33 cellular contexts compared by ENCODE assay signal in genomic region chr3:36493051-36493450, GRCh38.
"Had no signal": no experiment of that assay in that cellular context is flagged by ENCODE, and none has a peak within 500 bp of the region (broad histone marks: within the 10 kb centered on the region; RNA-seq: fewer than 3 reads in every experiment).

No MANE protein-coding gene starts in this region.

- H3K27me3 ChIP-seq: esophagus muscularis mucosa, heart right ventricle, right lobe of liver, suprapubic skin, transverse colon, upper lobe of right lung, vagina had no signal

- H3K36me3 ChIP-seq: esophagus muscularis mucosa, heart right ventricle, prostate gland, right lobe of liver, suprapubic skin, transverse colon, upper lobe of right lung, vagina had no signal

- H3K4me3 ChIP-seq: coronary artery, dorsolateral prefrontal cortex, esophagus muscularis mucosa, heart right ventricle, lung, prostate gland, right lobe of liver, suprapubic skin, transverse colon, upper lobe of right lung, vagina had no signal

- H3K9me3 ChIP-seq: esophagus muscularis mucosa, heart right ventricle, prostate gland, right lobe of liver, suprapubic skin, transverse colon, upper lobe of right lung, vagina had no signal

- H3K4me1 ChIP-seq: prostate gland, right lobe of liver had no signal

- H3K27ac ChIP-seq: coronary artery, dorsolateral prefrontal cortex, epithelial cell of prostate, esophagus muscularis mucosa, heart right ventricle, prostate gland, right lobe of liver, suprapubic skin, transverse colon, upper lobe of right lung, vagina had no signal

- FAIRE-seq: small intestine had no signal

- DNase-seq: dorsolateral prefrontal cortex; effector CD4-positive, alpha-beta T cell; endodermal cell; foreskin melanocyte; glutamatergic neuron; heart right ventricle; hippocampal formation; immature natural killer cell; islet precursor cell; left colon; left ventricle myocardium superior; midbrain; naive thymus-derived CD4-positive, alpha-beta T cell; nephron progenitor cell; nucleus accumbens; retina; right lobe of liver; small intestine; stimulated activated CD4-positive, alpha-beta T cell treated with anti-CD3 and anti-CD28 coated beads, Interleukin-12 subunit alpha, Interleukin-12 subunit beta, amount 100 ng/mL, for 4 hours; stimulated activated CD4-positive, alpha-beta T cell treated with anti-CD3 and anti-CD28 coated beads, Interleukin-1b, Interleukin-23, amount 100 ng/mL, for 48 hours; stimulated activated CD4-positive, alpha-beta T cell treated with anti-CD3 and anti-CD28 coated beads, Interleukin-4, amount 100 ng/mL, for 1 hour; stimulated activated CD8-positive, alpha-beta memory T cell treated with anti-CD3 and anti-CD28 coated beads, Interleukin-4, amount 100 ng/mL, for 48 hours; stimulated activated naive CD4-positive, alpha-beta T cell; stimulated activated naive CD8-positive, alpha-beta T cell treated with anti-CD3 and anti-CD28 coated beads, Interleukin-15, amount 100 ng/mL, for 72 hours; transverse colon; upper lobe of right lung had no signal

- ATAC-seq: heart right ventricle; left colon; left ventricle myocardium superior; naive thymus-derived CD4-positive, alpha-beta T cell; right lobe of liver; stimulated activated naive CD8-positive, alpha-beta T cell treated with anti-CD3 and anti-CD28 coated beads, Interleukin-15, amount 100 ng/mL, for 72 hours; upper lobe of right lung had no signal
